In genomic region chr2:64128943-64129391, GRCh38 we compare ENCODE assay signal across 22 cellular contexts. TPM values are rescaled to one million over a fixed set of nuclear protein-coding genes. Genes with fewer than 3 reads are reported as not detected.
DNase-seq lines count a peak whose midpoint lies in the region; ATAC-seq and TF ChIP-seq lines count a peak whose summit lies in the region.
"Had no signal": no experiment of that assay in that cellular context is flagged by ENCODE, and none has a peak within 500 bp of the region (broad histone marks: within the 10 kb centered on the region; RNA-seq: fewer than 3 reads in every experiment).

No MANE protein-coding gene starts in this region.

- ATAC-seq in activated CD4-positive, alpha-beta T cell treated with anti-CD3 and anti-CD28 coated beads for 36 hours: peak; percentile 59
- ATAC-seq in HG02798 (IDR thresholded peaks at IDR 0.05; ENCODE audit: poor library complexity, unreplicated experiment): peak; percentile 56
- ATAC-seq in GM21367 (IDR thresholded peaks at IDR 0.05; ENCODE audit: unreplicated experiment): no peak
- ATAC-seq in GM19035 (IDR thresholded peaks at IDR 0.05; ENCODE audit: unreplicated experiment): no peak
- ATAC-seq: left lung; natural killer cell treated with Interleukin-12 subunit alpha and Interleukin-12 subunit beta and Interleukin-15 and Interleukin-18, amount 100 ng/mL, for 72 hours; Panc1 had no signal

- no peak for DNase-seq in activated CD4-positive, alpha-beta T cell treated with anti-CD3 and anti-CD28 coated beads for 36 hours
- DNase-seq in activated CD4-positive, alpha-beta T cell treated with anti-CD3 and anti-CD28 coated beads, Interleukin-2, amount 50 U/mL, for 1 hour: no peak
- DNase-seq in chondrocyte (ENCODE audit: low spot score) (no peak), pons (ENCODE audit: low spot score) (peak; percentile 75), MG63 (no peak)
- DNase-seq: activated CD8-positive, alpha-beta memory T cell treated with anti-CD3 and anti-CD28 coated beads, Interleukin-2, amount 50 U/mL, for 48 hours; aorta; dermis blood vessel endothelial cell; esophagus squamous epithelium; GM23248; hippocampal formation; left lung; MM.1S; NCI-H2029 treated with DMSO at 0.1 percent for 48 hours; NCI-H524 treated with DMSO at 0.1 percent for 48 hours; testis had no signal

- H3K27ac Mint-ChIP-seq in activated CD4-positive, alpha-beta T cell treated with anti-CD3 and anti-CD28 coated beads for 36 hours: peak overlapping the region; percentile 75
- peak overlapping the region; percentile 17 for H3K27ac Mint-ChIP-seq in chondrocyte (ENCODE audit: unreplicated experiment)
- H3K27ac Mint-ChIP-seq: CD14-positive monocyte had no signal

- H3K4me3 ChIP-seq in MG63: no peak overlapping the region
- H3K4me3 ChIP-seq: esophagus squamous epithelium, GM23248, left lung, testis had no signal

- POLR2A ChIA-PET in activated CD4-positive, alpha-beta T cell treated with anti-CD3 and anti-CD28 coated beads for 36 hours (lab: Charles Lee): interaction anchor here (0.6 kb wide), 1 partner anchor 818 kb away, joined by 5 read pairs; no protein-coding TSS in a partner anchor

- H3K4me3 Mint-ChIP-seq in activated CD4-positive, alpha-beta T cell treated with anti-CD3 and anti-CD28 coated beads for 36 hours: no peak overlapping the region
- no peak overlapping the region for H3K4me3 Mint-ChIP-seq in chondrocyte (ENCODE audit: unreplicated experiment)
- H3K4me3 Mint-ChIP-seq: CD14-positive monocyte; natural killer cell treated with Interleukin-12 subunit alpha and Interleukin-12 subunit beta and Interleukin-15 and Interleukin-18, amount 100 ng/mL, for 72 hours had no signal

- no peaks in the 10 kb centered on the region for H3K9me3 Mint-ChIP-seq in activated CD4-positive, alpha-beta T cell treated with anti-CD3 and anti-CD28 coated beads for 36 hours (ENCODE audit: low read depth)
- H3K9me3 Mint-ChIP-seq in chondrocyte (ENCODE audit: low read depth): peaks cover 1% of the 10 kb centered on the region
- H3K9me3 Mint-ChIP-seq: CD14-positive monocyte; natural killer cell treated with Interleukin-12 subunit alpha and Interleukin-12 subunit beta and Interleukin-15 and Interleukin-18, amount 100 ng/mL, for 72 hours had no signal

- no peaks in the 10 kb centered on the region for H3K9me3 ChIP-seq in MG63
- H3K9me3 ChIP-seq: esophagus squamous epithelium, left lung, testis had no signal

- no peaks in the 10 kb centered on the region for H3K27me3 ChIP-seq in MG63
- H3K27me3 ChIP-seq: esophagus squamous epithelium, left lung, testis had no signal

- CTCF ChIA-PET in activated CD4-positive, alpha-beta T cell treated with anti-CD3 and anti-CD28 coated beads for 36 hours (lab: Charles Lee): interaction anchor here (1.5 kb wide), 1 partner anchor 202 kb away, joined by 3 read pairs; no protein-coding TSS in a partner anchor

- H3K36me3 ChIP-seq in MG63: no peaks in the 10 kb centered on the region
- H3K36me3 ChIP-seq: esophagus squamous epithelium, left lung had no signal

- intact Hi-C loops in activated CD4-positive, alpha-beta T cell treated with anti-CD3 and anti-CD28 coated beads for 36 hours (cut with DNase I, micrococcal nuclease): loop anchor here (1.0 kb wide), 4 partner anchors 15 to 197 kb away; no protein-coding TSS in a partner anchor

- H3K4me1 Mint-ChIP-seq in activated CD4-positive, alpha-beta T cell treated with anti-CD3 and anti-CD28 coated beads for 36 hours: peaks cover 79% of the 10 kb centered on the region
- H3K4me1 Mint-ChIP-seq in chondrocyte (ENCODE audit: low read depth): peaks cover 34% of the 10 kb centered on the region

- no peak for TF ChIP-seq CTCF in chondrocyte (IDR thresholded peaks at IDR 0.05)

- H3K27me3 Mint-ChIP-seq in activated CD4-positive, alpha-beta T cell treated with anti-CD3 and anti-CD28 coated beads for 36 hours: no peaks in the 10 kb centered on the region
- H3K27me3 Mint-ChIP-seq in chondrocyte (ENCODE audit: low read depth): no peaks in the 10 kb centered on the region
- H3K27me3 Mint-ChIP-seq: natural killer cell treated with Interleukin-12 subunit alpha and Interleukin-12 subunit beta and Interleukin-15 and Interleukin-18, amount 100 ng/mL, for 72 hours had no signal

- peaks cover 24% of the 10 kb centered on the region for H3K36me3 Mint-ChIP-seq in activated CD4-positive, alpha-beta T cell treated with anti-CD3 and anti-CD28 coated beads for 36 hours (ENCODE audit: low read depth)
- no peaks in the 10 kb centered on the region for H3K36me3 Mint-ChIP-seq in chondrocyte (ENCODE audit: low read depth)
- H3K36me3 Mint-ChIP-seq: natural killer cell treated with Interleukin-12 subunit alpha and Interleukin-12 subunit beta and Interleukin-15 and Interleukin-18, amount 100 ng/mL, for 72 hours had no signal

RNA-seq across cellular contexts. Expression of gene PELI1, which starts 15.3 kb away (rescaled TPM):
- 10 to 100 TPM; 21.3 to 29.7 TPM for total RNA-seq in activated CD4-positive, alpha-beta T cell treated with anti-CD3 and anti-CD28 coated beads for 36 hours
- 15.9 to 24.4 TPM (median 22.7 TPM) in 3 replicates for total RNA-seq in chondrocyte
- 0.76 and 1.7 TPM in 2 replicates for total RNA-seq in MG63 (2014; rRNA removed; shearing (Covaris generic); ENCODE audit: low replicate concordance)

Comparison
In these comparisons a context has a peak if more than half of its experiments do, and no peak if none do; other contexts are left out.
1. ATAC-seq: peak in activated CD4-positive, alpha-beta T cell treated with anti-CD3 and anti-CD28 coated beads for 36 hours (single experiment) and HG02798 (single experiment); none in GM21367 (single experiment) and GM19035 (single experiment).